39 cellular contexts compared by ENCODE assay signal in the genomic region with DNA sequence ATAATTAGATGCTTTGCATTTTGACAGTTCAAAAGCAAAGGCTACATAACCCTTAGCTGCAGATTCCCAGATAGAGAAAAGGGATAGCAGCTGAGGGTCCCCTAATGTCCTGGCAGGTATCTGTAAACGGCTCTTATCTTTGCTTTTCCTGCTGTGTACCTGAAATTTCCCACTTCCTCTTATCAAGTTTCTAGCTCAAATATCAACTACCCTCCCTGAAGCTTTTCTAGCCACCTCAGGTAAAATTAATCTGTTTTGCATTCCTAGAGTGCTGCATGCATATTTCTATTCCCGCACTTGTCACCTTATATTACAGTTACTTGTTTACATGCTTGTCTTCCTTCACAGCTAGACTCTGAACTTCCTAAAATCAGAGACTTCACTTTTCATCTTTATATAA. TPM values are rescaled to one million over a fixed set of nuclear protein-coding genes. Genes with fewer than 3 reads are reported as not detected.
"Had no signal": no experiment of that assay in that cellular context is flagged by ENCODE, and none has a peak within 500 bp of the region (broad histone marks: within the 10 kb centered on the region; RNA-seq: fewer than 3 reads in every experiment).

No MANE protein-coding gene starts in this region.

- H3K9me3 ChIP-seq: adrenal gland, MG63, Peyer's patch, SJSA1 had no signal

- FAIRE-seq: astrocyte, bronchial epithelial cell had no signal

- ATAC-seq: activated naive CD4-positive, alpha-beta T cell treated with anti-CD3 and anti-CD28 coated beads, Interleukin-2, amount 50 U/mL, for 72 hours; activated T-cell treated with anti-CD3 and anti-CD28 coated beads, Interleukin-2, amount 50 U/mL, for 4 hours; PC-3 had no signal

- H3K4me3 ChIP-seq: adrenal gland, MG63, Peyer's patch, SJSA1 had no signal

- H3K36me3 ChIP-seq: adrenal gland, MG63, Peyer's patch, SJSA1 had no signal

- H3K27ac ChIP-seq: adrenal gland, Peyer's patch, SJSA1, VCaP had no signal

- H3K4me1 ChIP-seq: adrenal gland, Peyer's patch had no signal

- DNase-seq: activated B cell treated with CpG ODN at 0.5 μM for 24 hours; activated CD4-positive, alpha-beta memory T cell treated with anti-CD3 and anti-CD28 coated beads for 36 hours; activated CD4-positive, alpha-beta T cell treated with anti-CD3 and anti-CD28 coated beads for 4 hours; activated CD4-positive, alpha-beta T cell treated with anti-CD3 and anti-CD28 coated beads, Interleukin-2, amount 50 U/mL, for 1 hour; activated CD4-positive, CD25-positive, alpha-beta regulatory T cell treated with anti-CD3 and anti-CD28 coated beads, Interleukin-2, amount 50 U/mL, for 72 hours; activated CD8-positive, alpha-beta memory T cell treated with anti-CD3 and anti-CD28 coated beads, Interleukin-2, amount 50 U/mL, for 4 hours; activated gamma-delta T cell treated with Interleukin-2 at 50 U/mL for 16 hours; activated naive CD4-positive, alpha-beta T cell treated with anti-CD3 and anti-CD28 coated beads for 36 hours; activated T-cell treated with anti-CD3 and anti-CD28 coated beads for 4 hours; activated T-cell treated with anti-CD3 and anti-CD28 coated beads, Interleukin-2, amount 50 U/mL, for 4 hours; adrenal gland; caudate nucleus; cerebellar nuclear complex; Kasumi-1; MG63; NCI-H1048; NCI-H1105 treated with DMSO at 0.1 percent for 48 hours; NCI-H1436; NCI-H1694; NCI-H1930; NCI-H2081 treated with DMSO at 0.1 percent for 48 hours; NCI-H446; NCI-H510A treated with DMSO at 0.1 percent for 48 hours; NCI-H748 treated with DMSO at 0.1 percent for 48 hours; NK-92 treated with Interleukin-12 subunit alpha and Interleukin-12 subunit beta, amount 100 ng/mL, for 24 hours; PC-3; Peyer's patch; RPMI8226; SHP77 treated with DMSO at 0.1 percent for 48 hours; SW 1271; T-helper 1 cell; T-helper 2 cell; T-helper 9 cell had no signal

- H3K27me3 ChIP-seq: adrenal gland, Peyer's patch, SJSA1 had no signal

RNA-seq across cellular contexts. Expression of a gene that starts 55.6 kb away (rescaled TPM):
- total RNA-seq: activated B cell treated with CpG ODN at 0.5 μM for 24 hours; activated CD4-positive, alpha-beta memory T cell treated with anti-CD3 and anti-CD28 coated beads for 36 hours; activated naive CD4-positive, alpha-beta T cell treated with anti-CD3 and anti-CD28 coated beads for 36 hours; activated naive CD4-positive, alpha-beta T cell treated with anti-CD3 and anti-CD28 coated beads, Interleukin-2, amount 50 U/mL, for 72 hours; activated T-cell treated with anti-CD3 and anti-CD28 coated beads, Interleukin-2, amount 50 U/mL, for 4 hours; activated T-helper 1 cell treated with anti-CD3 and anti-CD28 coated beads, Interleukin-12 subunit alpha, Interleukin-12 subunit beta, Interleukin-2, Interleukin-4 antibody, amounts not matched to agents 30 ng/mL and 10 ng/mL and 1 ng/mL, durations not matched to agents 14 hours and 24 hours and 36 hours; bronchial epithelial cell; PC-3 had no signal
